Comparison of ENCODE assay signal across 28 cellular contexts in genomic region chr2:164046040-164046439, GRCh38.
"Had no signal": no experiment of that assay in that cellular context is flagged by ENCODE, and none has a peak within 500 bp of the region (broad histone marks: within the 10 kb centered on the region; RNA-seq: fewer than 3 reads in every experiment).

No MANE protein-coding gene starts in this region.

- H3K27ac ChIP-seq: esophagus muscularis mucosa, foreskin keratinocyte, heart right ventricle, left ventricle myocardium inferior, neutrophil, skin epidermis, testis, uterus had no signal

- FAIRE-seq: endothelial cell of umbilical vein had no signal

- DNase-seq: activated CD4-positive, alpha-beta memory T cell treated with anti-CD3 and anti-CD28 coated beads, Interleukin-2, amount 10 ng/mL, durations not matched to agents 7 days and 5 days; activated CD4-positive, alpha-beta T cell treated with anti-CD3 and anti-CD28 coated beads for 1 hour; activated CD4-positive, alpha-beta T cell treated with anti-CD3 and anti-CD28 coated beads, Interleukin-2, amount 10 ng/mL, durations not matched to agents 7 days and 5 days; activated CD8-positive, alpha-beta memory T cell treated with anti-CD3 and anti-CD28 coated beads, Interleukin-2, amount 50 U/mL, for 48 hours; activated gamma-delta T cell; activated naive CD4-positive, alpha-beta T cell treated with anti-CD3 and anti-CD28 coated beads, Interleukin-2, amount 10 ng/mL, durations not matched to agents 7 days and 5 days; activated naive CD8-positive, alpha-beta T cell treated with anti-CD3 and anti-CD28 coated beads, Interleukin-2, amount 10 ng/mL, durations not matched to agents 7 days and 5 days; activated T-cell treated with anti-CD3 and anti-CD28 coated beads, Interleukin-2, amount 50 U/mL, for 24 hours; caudate nucleus; cortex of kidney; foreskin keratinocyte; heart right ventricle; left ventricle myocardium inferior; naive B cell; nephron progenitor cell; stimulated activated CD4-positive, alpha-beta T cell treated with anti-CD3 and anti-CD28 coated beads, Interleukin-12 subunit alpha, Interleukin-12 subunit beta, amount 100 ng/mL, for 4 hours; stimulated activated CD4-positive, alpha-beta T cell treated with anti-CD3 and anti-CD28 coated beads, Interleukin-4, amount 100 ng/mL, for 1 hour; stimulated activated naive CD8-positive, alpha-beta T cell treated with anti-CD3 and anti-CD28 coated beads, Interleukin-15, Interleukin-2, amounts not matched to agents 100 U/mL and 50 U/mL, for 24 hours; T1000; testis; trophoblast cell; uterus had no signal

- ATAC-seq: foreskin keratinocyte; heart right ventricle; sciatic nerve; stimulated activated naive CD8-positive, alpha-beta T cell treated with anti-CD3 and anti-CD28 coated beads, Interleukin-15, Interleukin-2, amounts not matched to agents 100 U/mL and 50 U/mL, for 24 hours; WTC11 had no signal
